In the genomic region with DNA sequence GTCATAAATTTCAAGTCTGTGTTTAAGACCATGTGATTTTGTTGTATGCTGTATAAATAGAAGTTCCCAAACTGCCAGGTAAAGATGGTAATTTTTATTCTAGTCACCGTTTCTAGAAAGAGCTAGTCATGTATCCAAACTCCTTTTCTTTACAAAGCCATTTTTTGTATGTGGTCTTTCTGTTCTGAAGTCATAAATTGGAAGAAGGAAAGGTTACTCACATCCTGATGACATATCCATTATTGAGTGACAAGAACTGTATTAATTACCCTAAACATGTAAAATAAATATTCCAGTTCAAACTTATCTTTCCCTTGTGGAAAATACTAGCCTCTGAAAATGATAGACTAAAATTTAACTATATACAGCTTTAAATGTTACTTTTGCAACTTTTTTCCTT, we compare ENCODE assay signal across 21 cellular contexts.
"Had no signal": no experiment of that assay in that cellular context is flagged by ENCODE, and none has a peak within 500 bp of the region (broad histone marks: within the 10 kb centered on the region; RNA-seq: fewer than 3 reads in every experiment).

No MANE protein-coding gene starts in this region.

- ATAC-seq: K562, Panc1, SK-N-SH treated with all-trans-retinoic acid at 6 μM for 48 hours had no signal

- DNase-seq: Kasumi-1, MM.1S, NCI-H1092 treated with DMSO at 0.1 percent for 48 hours, NCI-H1436, NCI-H187, NCI-H2029, NCI-H2081 treated with DMSO at 0.1 percent for 48 hours, NCI-H2171, NCI-H226, NCI-H446, NCI-H510A, NCI-H524 treated with DMSO at 0.1 percent for 48 hours, NCI-H69, NCI-H774, SHP77 had no signal

- H3K27ac ChIP-seq: KMS-11, RWPE1 had no signal

- H3K27me3 Mint-ChIP-seq: IgD-negative memory B cell had no signal

- H3K9ac ChIP-seq: KMS-11 had no signal

- H3K4me3 Mint-ChIP-seq: IgD-negative memory B cell had no signal

- FAIRE-seq: K562 had no signal

- H3K4me3 ChIP-seq: K562 had no signal

- H3K4me2 ChIP-seq: KMS-11 had no signal

- H3K27ac Mint-ChIP-seq: IgD-negative memory B cell had no signal
